10 cellular contexts compared by ENCODE assay signal in genomic region chr3:179181021-179181472, GRCh38. TPM values are rescaled to one million over a fixed set of nuclear protein-coding genes. Genes with fewer than 3 reads are reported as not detected.
DNase-seq lines count a peak whose midpoint lies in the region; ATAC-seq, FAIRE-seq and TF ChIP-seq lines count a peak whose summit lies in the region.
"Had no signal": no experiment of that assay in that cellular context is flagged by ENCODE, and none has a peak within 500 bp of the region (broad histone marks: within the 10 kb centered on the region; RNA-seq: fewer than 3 reads in every experiment).

No MANE protein-coding gene starts in this region.

- peaks cover 21% of the 10 kb centered on the region for H3K4me1 ChIP-seq in RWPE2 (ENCODE audit: insufficient read depth, poor library complexity, severe bottlenecking)
- peaks cover 21 to 75% (median 63%) of the 10 kb centered on the region in 9 donors for H3K4me1 ChIP-seq in heart right ventricle
- peaks cover 0 to 37% of the 10 kb centered on the region in 2 donors for H3K4me1 ChIP-seq in uterus

- no peaks in the 10 kb centered on the region for H3K36me3 ChIP-seq in RWPE2 (ENCODE audit: low read depth)
- no peaks in the 10 kb centered on the region for H3K36me3 ChIP-seq in heart right ventricle
- H3K36me3 ChIP-seq in uterus: no peaks in the 10 kb centered on the region
- H3K36me3 ChIP-seq: cardiac muscle cell had no signal

- no peak for TF ChIP-seq POLR2A in GM12891 (IDR thresholded peaks at IDR 0.05; ENCODE audit: low read depth, low read length)
- no peak for TF ChIP-seq POLR2A in H54 (IDR thresholded peaks at IDR 0.05; ENCODE audit: low read depth, low read length)
- TF ChIP-seq POLR2A in uterus (IDR thresholded peaks at IDR 0.05): no peak

- H3K4me3 ChIP-seq in RWPE2 (ENCODE audit: severe bottlenecking) (no peak overlapping the region), heart right ventricle (no peak overlapping the region), uterus (no peak overlapping the region)
- H3K4me3 ChIP-seq: cardiac muscle cell had no signal

- TF ChIP-seq CTCF in RWPE2 (IDR thresholded peaks at IDR 0.05; ENCODE audit: poor library complexity, severe bottlenecking) (no peak), heart right ventricle (IDR thresholded peaks at IDR 0.05) (no peak), uterus (IDR thresholded peaks at IDR 0.05) (no peak)

- peak; percentile 80 for FAIRE-seq in GM12891 (lab: Jason Lieb, UNC)
- peak; percentile 91 for FAIRE-seq in H54 (lab: Jason Lieb, UNC)
- FAIRE-seq: H1 had no signal

- DNase-seq in GM12891 (ENCODE audit: insufficient read length, low spot score) (no peak), H54 (ENCODE audit: insufficient read length, low spot score) (no peak), RWPE2 (ENCODE audit: low spot score) (no peak), heart right ventricle (no peak), uterus (no peak), SIG-M5 treated with dmso at 0.1 percent for 504 hours (lab: John Stamatoyannopoulos, UW; ENCODE audit: unreplicated experiment) (no peak), ureter (ENCODE audit: low spot score) (no peak)
- no peak for DNase-seq in activated T-cell treated with anti-CD3 and anti-CD28 coated beads, Interleukin-2, amount 50 U/mL, for 48 hours

- no peak overlapping the region for H3K27ac ChIP-seq in RWPE2 (ENCODE audit: poor library complexity, severe bottlenecking)
- peak overlapping the region; percentile 4 to 71 (median 52) for H3K27ac ChIP-seq in heart right ventricle
- H3K27ac ChIP-seq in uterus: peak overlapping the region; percentile 72 to 87

- H3K27me3 ChIP-seq in RWPE2 (ENCODE audit: insufficient read depth, poor library complexity, severe bottlenecking): no peaks in the 10 kb centered on the region
- H3K27me3 ChIP-seq in heart right ventricle: no peaks in the 10 kb centered on the region
- H3K27me3 ChIP-seq in uterus: no peaks in the 10 kb centered on the region
- H3K27me3 ChIP-seq: cardiac muscle cell had no signal

- 0 out of 3 replicates have a peak, but pooled peaks have one; percentile 35 for ATAC-seq in RWPE2 (ENCODE audit: low read depth)
- ATAC-seq in heart right ventricle: peak; percentile 72 to 85 (median 77)

- intact Hi-C loops in heart right ventricle (cut with DNase I): loop anchor here in 2 of 10 donors (5.0 kb wide), 1 partner anchor 34 kb away; the partner anchor contains the start of gene PIK3CA (in 2 of the 2)
- intact Hi-C loops in uterus (cut with DNase I; ENCODE audit: low total_unique reads): no loop called here

- WGBS in heart right ventricle, 2 donors: 25 to 28% methylated on average over 1 of the region's 1 CpG

- H3K9me3 ChIP-seq in RWPE2 (ENCODE audit: severe bottlenecking): no peaks in the 10 kb centered on the region
- H3K9me3 ChIP-seq in heart right ventricle: no peaks in the 10 kb centered on the region
- no peaks in the 10 kb centered on the region for H3K9me3 ChIP-seq in uterus

TF ChIP-seq in GM12891, 5 proteins besides CTCF, POLR2A, EP300 and RAD21:
- TF ChIP-seq POU2F2 (IDR thresholded peaks at IDR 0.05; ENCODE audit: low read depth, low read length) (no peak), POLR2AphosphoS5 (IDR thresholded peaks at IDR 0.05; ENCODE audit: low read depth, low read length) (no peak), PAX5 (IDR thresholded peaks at IDR 0.05; ENCODE audit: insufficient read depth, low read length, severe bottlenecking) (no peak), SPI1 (IDR thresholded peaks at IDR 0.05; ENCODE audit: low read depth, low read length) (no peak), TAF1 (IDR thresholded peaks at IDR 0.05; ENCODE audit: low read depth, low read length) (no peak)

RNA-seq across cellular contexts. Expression of gene PIK3CA, which starts 32.9 kb away (rescaled TPM):
- 12.8 TPM for polyA plus RNA-seq in GM12891 (2012; ENCODE audit: low read depth, missing spikeins)
- total RNA-seq in heart right ventricle (10 to 100 TPM; 17.5 to 35.3 (median 24.4) TPM), uterus (10 to 100 TPM; 12.6 to 65.2 (median 36.3) TPM), ureter (22.5 TPM)
- polyA plus RNA-seq in heart right ventricle: 1 to 10 TPM; 4.0 to 4.1 TPM
